ENCODE assay signal across 1 cellular context in the genomic region with DNA sequence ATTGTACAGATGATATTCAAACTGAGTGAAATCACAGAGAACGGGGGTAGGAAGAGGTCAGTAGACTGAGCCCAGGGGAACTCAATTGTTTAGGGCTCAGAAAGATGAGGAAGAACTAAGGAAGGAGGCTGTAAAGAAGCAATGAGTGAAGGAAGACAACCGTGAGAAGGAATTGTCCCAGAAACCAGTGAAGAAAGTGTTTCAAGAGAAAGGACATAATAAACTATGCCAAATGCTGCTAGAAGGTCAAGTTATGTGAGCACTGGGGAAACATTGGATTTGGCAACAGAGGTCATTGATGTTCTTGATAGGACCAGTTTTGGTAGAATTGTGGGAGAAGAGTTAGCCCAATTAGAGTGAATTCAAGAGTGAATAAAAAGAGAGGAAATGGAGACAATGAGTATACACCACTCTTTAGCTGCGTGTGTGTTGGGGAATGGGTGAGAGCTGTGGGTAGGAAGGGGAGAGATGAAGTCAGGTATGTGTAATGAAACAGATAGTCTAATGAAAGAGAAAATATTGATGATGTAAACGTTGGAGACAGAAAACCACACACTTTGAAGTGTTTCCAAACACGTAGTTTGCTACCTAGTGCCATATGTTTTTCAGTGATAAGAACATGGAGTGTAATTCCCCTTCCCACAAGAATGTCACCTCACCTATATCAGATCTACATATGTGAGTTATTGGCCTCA.
TF ChIP-seq lines count a peak whose summit lies in the region.

No MANE protein-coding gene starts in this region.

TF ChIP-seq in K562, 482 proteins besides CTCF, POLR2A, EP300 and RAD21 (continued from another document):
- TF ChIP-seq, protein P1, sequence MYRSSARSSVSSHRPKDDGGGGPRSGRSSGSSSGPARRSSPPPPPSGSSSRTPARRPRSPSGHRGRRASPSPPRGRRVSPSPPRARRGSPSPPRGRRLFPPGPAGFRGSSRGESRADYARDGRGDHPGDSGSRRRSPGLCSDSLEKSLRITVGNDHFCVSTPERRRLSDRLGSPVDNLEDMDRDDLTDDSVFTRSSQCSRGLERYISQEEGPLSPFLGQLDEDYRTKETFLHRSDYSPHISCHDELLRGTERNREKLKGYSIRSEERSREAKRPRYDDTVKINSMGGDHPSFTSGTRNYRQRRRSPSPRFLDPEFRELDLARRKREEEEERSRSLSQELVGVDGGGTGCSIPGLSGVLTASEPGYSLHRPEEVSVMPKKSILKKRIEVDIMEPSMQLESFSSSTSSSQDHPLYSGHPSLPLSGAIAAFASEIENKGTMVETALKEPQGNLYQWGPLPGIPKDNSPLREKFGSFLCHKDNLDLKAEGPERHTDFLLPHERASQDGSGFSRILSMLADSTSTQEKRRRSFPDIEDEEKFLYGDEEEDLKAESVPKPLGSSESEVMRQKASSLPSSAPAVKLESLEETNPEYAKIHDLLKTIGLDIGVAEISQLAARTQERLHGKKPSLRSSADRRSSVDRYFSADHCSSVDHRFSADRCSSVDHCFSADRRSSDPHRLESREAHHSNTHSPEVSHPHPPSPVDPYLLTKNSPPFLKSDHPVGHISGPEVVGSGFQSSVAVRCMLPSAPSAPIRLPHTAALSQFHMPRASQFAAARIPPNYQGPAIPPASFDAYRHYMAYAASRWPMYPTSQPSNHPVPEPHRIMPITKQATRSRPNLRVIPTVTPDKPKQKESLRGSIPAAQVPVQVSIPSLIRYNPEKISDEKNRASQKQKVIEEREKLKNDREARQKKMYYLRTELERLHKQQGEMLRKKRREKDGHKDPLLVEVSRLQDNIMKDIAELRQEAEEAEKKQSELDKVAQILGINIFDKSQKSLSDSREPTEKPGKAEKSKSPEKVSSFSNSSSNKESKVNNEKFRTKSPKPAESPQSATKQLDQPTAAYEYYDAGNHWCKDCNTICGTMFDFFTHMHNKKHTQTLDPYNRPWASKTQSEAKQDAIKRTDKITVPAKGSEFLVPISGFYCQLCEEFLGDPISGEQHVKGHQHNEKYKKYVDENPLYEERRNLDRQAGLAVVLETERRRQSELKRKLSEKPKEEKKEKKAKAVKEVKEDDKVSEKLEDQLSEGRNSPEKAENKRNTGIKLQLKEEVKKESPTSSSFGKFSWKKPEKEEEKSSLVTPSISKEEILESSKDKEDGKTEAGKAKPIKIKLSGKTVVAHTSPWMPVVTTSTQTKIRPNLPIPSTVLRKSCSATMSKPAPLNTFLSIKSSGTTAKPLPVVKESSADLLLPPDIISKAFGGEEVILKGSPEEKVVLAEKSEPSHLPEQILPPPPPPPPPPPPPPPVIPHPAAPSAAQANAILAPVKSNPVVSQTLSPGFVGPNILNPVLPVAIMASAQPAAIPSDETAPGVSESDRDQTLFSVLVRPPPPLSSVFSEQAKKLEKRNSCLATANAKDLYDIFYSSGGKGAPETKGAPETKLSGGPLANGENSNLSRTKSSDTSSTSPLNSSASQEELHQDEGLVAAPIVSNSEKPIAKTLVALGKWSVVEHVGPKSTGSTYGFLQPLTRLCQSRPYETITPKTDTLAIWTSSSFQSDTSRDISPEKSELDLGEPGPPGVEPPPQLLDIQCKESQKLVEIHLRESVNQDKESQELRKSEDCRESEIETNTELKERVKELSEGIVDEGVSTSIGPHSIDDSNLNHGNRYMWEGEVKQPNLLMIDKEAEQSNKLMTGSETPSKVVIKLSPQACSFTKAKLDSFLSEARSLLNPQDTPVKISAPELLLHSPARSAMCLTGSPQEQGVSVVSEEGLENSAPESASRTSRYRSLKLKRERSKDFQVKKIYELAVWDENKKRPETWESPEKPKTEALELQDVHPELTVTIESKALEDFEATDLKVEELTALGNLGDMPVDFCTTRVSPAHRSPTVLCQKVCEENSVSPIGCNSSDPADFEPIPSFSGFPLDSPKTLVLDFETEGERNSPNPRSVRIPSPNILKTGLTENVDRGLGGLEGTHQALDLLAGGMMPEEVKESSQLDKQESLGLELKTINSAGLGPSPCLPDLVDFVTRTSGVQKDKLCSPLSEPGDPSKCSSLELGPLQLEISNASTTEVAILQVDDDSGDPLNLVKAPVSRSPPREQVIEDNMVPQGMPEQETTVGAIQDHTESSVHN (IDR thresholded peaks at IDR 0.05; ENCODE audit: borderline replicate concordance in 1 of 2, low read depth in 1 of 2) = peak in 1 of 2 experiments; percentile 76; a peak in 2 of 4 replicates
- TF ChIP-seq PYGO2 (tag; IDR thresholded peaks at IDR 0.05) (peak; percentile 78; the same call in 1 of the 2 replicates), EGR1 (conservative IDR thresholded peaks at IDR 0.05) (no peak), ATF1 (CRISPR knock-in tag; IDR thresholded peaks at IDR 0.05) (no peak), ATF1 (tag; IDR thresholded peaks at IDR 0.05) (peak; percentile 74), ZNF354B (CRISPR knock-in tag; IDR thresholded peaks at IDR 0.05) (no peak), ELF4 (CRISPR knock-in tag; IDR thresholded peaks at IDR 0.05) (peak; percentile 4; the same call in 1 of the 2 replicates), NBN (IDR thresholded peaks at IDR 0.05; ENCODE audit: low read depth) (0 out of 2 replicates have a peak, but pooled peaks have one; percentile 45), CCNT2 (IDR thresholded peaks at IDR 0.05; ENCODE audit: borderline replicate concordance, extremely low read depth, insufficient read length, low read depth, low read length) (peak; percentile 89), NFIC (IDR thresholded peaks at IDR 0.05) (peak; percentile 70), TSC22D4 (tag; IDR thresholded peaks at IDR 0.05) (0 out of 2 replicates have a peak, but pooled peaks have one; percentile 17)
- TF ChIP-seq, protein P2, sequence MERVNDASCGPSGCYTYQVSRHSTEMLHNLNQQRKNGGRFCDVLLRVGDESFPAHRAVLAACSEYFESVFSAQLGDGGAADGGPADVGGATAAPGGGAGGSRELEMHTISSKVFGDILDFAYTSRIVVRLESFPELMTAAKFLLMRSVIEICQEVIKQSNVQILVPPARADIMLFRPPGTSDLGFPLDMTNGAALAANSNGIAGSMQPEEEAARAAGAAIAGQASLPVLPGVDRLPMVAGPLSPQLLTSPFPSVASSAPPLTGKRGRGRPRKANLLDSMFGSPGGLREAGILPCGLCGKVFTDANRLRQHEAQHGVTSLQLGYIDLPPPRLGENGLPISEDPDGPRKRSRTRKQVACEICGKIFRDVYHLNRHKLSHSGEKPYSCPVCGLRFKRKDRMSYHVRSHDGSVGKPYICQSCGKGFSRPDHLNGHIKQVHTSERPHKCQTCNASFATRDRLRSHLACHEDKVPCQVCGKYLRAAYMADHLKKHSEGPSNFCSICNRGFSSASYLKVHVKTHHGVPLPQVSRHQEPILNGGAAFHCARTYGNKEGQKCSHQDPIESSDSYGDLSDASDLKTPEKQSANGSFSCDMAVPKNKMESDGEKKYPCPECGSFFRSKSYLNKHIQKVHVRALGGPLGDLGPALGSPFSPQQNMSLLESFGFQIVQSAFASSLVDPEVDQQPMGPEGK (CRISPR knock-in tag; IDR thresholded peaks at IDR 0.05; ENCODE audit: borderline replicate concordance) = no peak
- TF ChIP-seq, protein P3, sequence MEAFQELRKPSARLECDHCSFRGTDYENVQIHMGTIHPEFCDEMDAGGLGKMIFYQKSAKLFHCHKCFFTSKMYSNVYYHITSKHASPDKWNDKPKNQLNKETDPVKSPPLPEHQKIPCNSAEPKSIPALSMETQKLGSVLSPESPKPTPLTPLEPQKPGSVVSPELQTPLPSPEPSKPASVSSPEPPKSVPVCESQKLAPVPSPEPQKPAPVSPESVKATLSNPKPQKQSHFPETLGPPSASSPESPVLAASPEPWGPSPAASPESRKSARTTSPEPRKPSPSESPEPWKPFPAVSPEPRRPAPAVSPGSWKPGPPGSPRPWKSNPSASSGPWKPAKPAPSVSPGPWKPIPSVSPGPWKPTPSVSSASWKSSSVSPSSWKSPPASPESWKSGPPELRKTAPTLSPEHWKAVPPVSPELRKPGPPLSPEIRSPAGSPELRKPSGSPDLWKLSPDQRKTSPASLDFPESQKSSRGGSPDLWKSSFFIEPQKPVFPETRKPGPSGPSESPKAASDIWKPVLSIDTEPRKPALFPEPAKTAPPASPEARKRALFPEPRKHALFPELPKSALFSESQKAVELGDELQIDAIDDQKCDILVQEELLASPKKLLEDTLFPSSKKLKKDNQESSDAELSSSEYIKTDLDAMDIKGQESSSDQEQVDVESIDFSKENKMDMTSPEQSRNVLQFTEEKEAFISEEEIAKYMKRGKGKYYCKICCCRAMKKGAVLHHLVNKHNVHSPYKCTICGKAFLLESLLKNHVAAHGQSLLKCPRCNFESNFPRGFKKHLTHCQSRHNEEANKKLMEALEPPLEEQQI (IDR thresholded peaks at IDR 0.05) = peak; percentile 83
